Comparison of ENCODE assay signal across 8 cellular contexts in the genomic region with DNA sequence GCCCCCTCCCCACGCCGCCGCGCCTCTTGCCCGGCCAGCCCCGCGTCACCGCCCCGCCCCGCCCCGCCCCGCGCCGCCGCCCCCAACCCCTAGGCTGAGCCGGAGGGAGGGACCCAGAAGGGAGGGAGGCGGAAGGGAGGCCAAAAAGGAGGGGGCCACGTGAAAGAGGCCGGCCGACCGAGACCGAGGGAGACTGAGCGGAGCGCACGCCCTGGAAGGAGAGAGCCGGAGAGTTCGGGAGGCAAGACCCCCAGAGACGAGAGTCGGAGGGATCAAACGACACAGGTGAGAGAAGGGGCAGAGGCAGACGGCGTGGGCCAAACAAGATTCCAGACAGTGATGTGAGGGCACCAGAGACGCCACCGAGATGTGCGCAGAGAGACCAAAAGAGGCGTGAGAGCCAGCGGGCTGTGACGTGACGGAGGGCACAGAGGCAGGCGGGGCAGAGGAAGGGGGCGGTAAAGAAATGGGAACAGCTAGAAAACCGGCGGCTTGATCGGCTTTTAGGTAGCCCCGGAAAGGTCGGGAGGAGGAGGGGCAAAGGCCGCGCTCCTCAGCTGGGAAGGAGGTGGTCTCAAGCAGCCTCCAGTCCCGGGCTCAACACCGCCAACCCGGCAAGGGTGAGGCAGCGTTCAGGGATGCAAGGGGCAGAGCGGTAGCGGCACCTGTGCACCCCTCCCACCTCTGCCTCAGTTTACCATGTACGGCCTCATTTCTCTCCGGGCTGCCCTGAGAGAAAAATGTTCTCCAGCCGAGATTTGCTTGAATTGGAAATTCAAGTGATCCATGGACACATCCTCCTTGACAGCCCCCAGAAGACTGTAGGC. TPM values are rescaled to one million over a fixed set of nuclear protein-coding genes. Genes with fewer than 3 reads are reported as not detected.
DNase-seq lines count a peak whose midpoint lies in the region; ATAC-seq lines count a peak whose summit lies in the region.

No MANE protein-coding gene starts in this region.

- intact Hi-C loops in naive thymus-derived CD4-positive, alpha-beta T cell (cut with micrococcal nuclease) = no loop called here

- no peak for DNase-seq in CD4-positive, CD25-positive, alpha-beta regulatory T cell
- peak; percentile 18 for DNase-seq in NCI-H146 treated with DMSO at 0.1 percent for 48 hours (lab: John Stamatoyannopoulos, UW; ENCODE audit: unreplicated experiment)
- peak; percentile 56 for DNase-seq in activated naive CD4-positive, alpha-beta T cell treated with anti-CD3 and anti-CD28 coated beads, Interleukin-2, amount 10 ng/mL, durations not matched to agents 7 days and 5 days
- peak in 3 of 9 donors; percentile 22 to 59 (median 38) for DNase-seq in naive thymus-derived CD4-positive, alpha-beta T cell
- DNase-seq in GOT3 (lab: John Stamatoyannopoulos, UW) = no peak
- DNase-seq in effector CD8-positive, alpha-beta T cell (lab: John Stamatoyannopoulos, UW) = no peak
- no peak for DNase-seq in KG1 (lab: John Stamatoyannopoulos, UW)

- H3K27me3 Mint-ChIP-seq in CD4-positive, CD25-positive, alpha-beta regulatory T cell = peaks cover 75% of the 10 kb centered on the region
- peaks cover 96% of the 10 kb centered on the region for H3K27me3 Mint-ChIP-seq in activated naive CD4-positive, alpha-beta T cell treated with anti-CD3 and anti-CD28 coated beads, Interleukin-2, amount 10 ng/mL, durations not matched to agents 7 days and 5 days
- H3K27me3 Mint-ChIP-seq in naive thymus-derived CD4-positive, alpha-beta T cell = peaks cover 67 to 82% (median 72%) of the 10 kb centered on the region in 5 donors

- peaks cover 0 to 52% (median 17%) of the 10 kb centered on the region in 4 donors for H3K4me1 Mint-ChIP-seq in CD4-positive, CD25-positive, alpha-beta regulatory T cell
- H3K4me1 Mint-ChIP-seq in activated naive CD4-positive, alpha-beta T cell treated with anti-CD3 and anti-CD28 coated beads, Interleukin-2, amount 10 ng/mL, durations not matched to agents 7 days and 5 days = peaks cover 54% of the 10 kb centered on the region
- peaks cover 36 to 61% (median 51%) of the 10 kb centered on the region in 7 donors for H3K4me1 Mint-ChIP-seq in naive thymus-derived CD4-positive, alpha-beta T cell

- POLR2A ChIA-PET in naive thymus-derived CD4-positive, alpha-beta T cell (lab: Charles Lee) = no interaction called here

- peak overlapping the region in 2 of 3 donors; percentile 73 to 85 for H3K27ac Mint-ChIP-seq in CD4-positive, CD25-positive, alpha-beta regulatory T cell
- H3K27ac Mint-ChIP-seq in activated naive CD4-positive, alpha-beta T cell treated with anti-CD3 and anti-CD28 coated beads, Interleukin-2, amount 10 ng/mL, durations not matched to agents 7 days and 5 days = peak overlapping the region; percentile 34
- peak overlapping the region in 1 of 9 donors; percentile 30 for H3K27ac Mint-ChIP-seq in naive thymus-derived CD4-positive, alpha-beta T cell

- peaks cover 0 to 7% (median 0%) of the 10 kb centered on the region in 7 donors for H3K9me3 Mint-ChIP-seq in CD4-positive, CD25-positive, alpha-beta regulatory T cell
- H3K9me3 Mint-ChIP-seq in activated naive CD4-positive, alpha-beta T cell treated with anti-CD3 and anti-CD28 coated beads, Interleukin-2, amount 10 ng/mL, durations not matched to agents 7 days and 5 days = peaks cover 1% of the 10 kb centered on the region
- peaks cover 0 to 2% (median 0%) of the 10 kb centered on the region in 11 donors for H3K9me3 Mint-ChIP-seq in naive thymus-derived CD4-positive, alpha-beta T cell

- H3K9me3 ChIP-seq in CD4-positive, CD25-positive, alpha-beta regulatory T cell (ENCODE audit: control insufficient read depth in 2 of 2, low read length in 2 of 2) = no peaks in the 10 kb centered on the region
- H3K9me3 ChIP-seq in naive thymus-derived CD4-positive, alpha-beta T cell (ENCODE audit: control insufficient read depth in 2 of 3, low read length in 3 of 3) = no peaks in the 10 kb centered on the region

- peaks cover 49% of the 10 kb centered on the region for H3K4me1 ChIP-seq in CD4-positive, CD25-positive, alpha-beta regulatory T cell (ENCODE audit: control insufficient read depth, insufficient read depth, low read length, poor library complexity, severe bottlenecking)
- peaks cover 9 to 46% of the 10 kb centered on the region in 2 donors for H3K4me1 ChIP-seq in naive thymus-derived CD4-positive, alpha-beta T cell (ENCODE audit: control insufficient read depth in 2 of 2, insufficient read depth in 2 of 2, low read length in 2 of 2)

- no peaks in the 10 kb centered on the region for H3K36me3 ChIP-seq in CD4-positive, CD25-positive, alpha-beta regulatory T cell (ENCODE audit: control insufficient read depth, insufficient read depth, low read length)
- no peaks in the 10 kb centered on the region for H3K36me3 ChIP-seq in naive thymus-derived CD4-positive, alpha-beta T cell (ENCODE audit: control insufficient read depth in 2 of 3, insufficient read depth in 3 of 3, low read length in 3 of 3)

- H3K27me3 ChIP-seq in CD4-positive, CD25-positive, alpha-beta regulatory T cell (ENCODE audit: control insufficient read depth, insufficient read depth, low read length) = peaks cover 13% of the 10 kb centered on the region
- peaks cover 4 to 57% of the 10 kb centered on the region in 2 donors for H3K27me3 ChIP-seq in naive thymus-derived CD4-positive, alpha-beta T cell (ENCODE audit: control insufficient read depth in 2 of 2, insufficient read depth in 2 of 2, low read length in 2 of 2)

- no peak overlapping the region for H3K4me3 ChIP-seq in CD4-positive, CD25-positive, alpha-beta regulatory T cell (ENCODE audit: low read depth, low read length)
- no peak overlapping the region for H3K4me3 ChIP-seq in naive thymus-derived CD4-positive, alpha-beta T cell (ENCODE audit: low read length)

- CTCF ChIA-PET in activated naive CD4-positive, alpha-beta T cell treated with anti-CD3 and anti-CD28 coated beads, Interleukin-2, amount 10 ng/mL, durations not matched to agents 7 days and 5 days (lab: Charles Lee) = no interaction called here
- CTCF ChIA-PET in naive thymus-derived CD4-positive, alpha-beta T cell (lab: Charles Lee) = no interaction called here

- no peak overlapping the region for H3K27ac ChIP-seq in CD4-positive, CD25-positive, alpha-beta regulatory T cell (ENCODE audit: insufficient read depth, low read length, poor library complexity, severe bottlenecking)
- H3K27ac ChIP-seq in naive thymus-derived CD4-positive, alpha-beta T cell (ENCODE audit: low read depth, low read length) = no peak overlapping the region

- ATAC-seq in CD4-positive, CD25-positive, alpha-beta regulatory T cell (ENCODE audit: low read depth in 2 of 2) = peak in 1 of 2 donors; percentile 19
- peak; percentile 60 for ATAC-seq in naive thymus-derived CD4-positive, alpha-beta T cell
- no peak for ATAC-seq in GM19328 (IDR thresholded peaks at IDR 0.05; ENCODE audit: unreplicated experiment)

- peak overlapping the region; percentile 71 to 81 (median 78) for H3K4me3 Mint-ChIP-seq in CD4-positive, CD25-positive, alpha-beta regulatory T cell
- H3K4me3 Mint-ChIP-seq in activated naive CD4-positive, alpha-beta T cell treated with anti-CD3 and anti-CD28 coated beads, Interleukin-2, amount 10 ng/mL, durations not matched to agents 7 days and 5 days = peak overlapping the region; percentile 65
- peak overlapping the region; percentile 61 to 88 (median 80) for H3K4me3 Mint-ChIP-seq in naive thymus-derived CD4-positive, alpha-beta T cell

- H3K36me3 Mint-ChIP-seq in CD4-positive, CD25-positive, alpha-beta regulatory T cell = no peaks in the 10 kb centered on the region
- peaks cover 13% of the 10 kb centered on the region for H3K36me3 Mint-ChIP-seq in activated naive CD4-positive, alpha-beta T cell treated with anti-CD3 and anti-CD28 coated beads, Interleukin-2, amount 10 ng/mL, durations not matched to agents 7 days and 5 days
- peaks cover 0 to 14% (median 4%) of the 10 kb centered on the region in 5 donors for H3K36me3 Mint-ChIP-seq in naive thymus-derived CD4-positive, alpha-beta T cell

RNA-seq across cellular contexts. Expression of a gene that starts 0.4 kb away (rescaled TPM):
- not detected for total RNA-seq in CD4-positive, CD25-positive, alpha-beta regulatory T cell
- not detected for polyA plus RNA-seq in CD4-positive, CD25-positive, alpha-beta regulatory T cell
- under 1 TPM in 2 of 5 experiments, not detected in 3; 0.19 to 0.56 TPM for total RNA-seq in naive thymus-derived CD4-positive, alpha-beta T cell
- not detected for polyA plus RNA-seq in naive thymus-derived CD4-positive, alpha-beta T cell

Comparison
In these comparisons a context has a peak if more than half of its experiments do, and no peak if none do; other contexts are left out.
1. DNase-seq: peak in NCI-H146 treated with DMSO at 0.1 percent for 48 hours (single experiment) and activated naive CD4-positive, alpha-beta T cell treated with anti-CD3 and anti-CD28 coated beads, Interleukin-2, amount 10 ng/mL, durations not matched to agents 7 days and 5 days (single experiment); none in CD4-positive, CD25-positive, alpha-beta regulatory T cell (0 of 3), GOT3 (single experiment), effector CD8-positive, alpha-beta T cell (single experiment) and KG1 (single experiment).
2. Peak in every context shown above with its lines, with median percentiles within 50 percentile points of each other: H3K4me3 Mint-ChIP-seq.